18 cellular contexts compared by ENCODE assay signal in genomic region chr10:131427253-131427652, GRCh38.
A peak's percentile ranks its signal among the peaks of the same experiment; 100 is the strongest.
DNase-seq lines count a peak whose midpoint lies in the region; ATAC-seq, FAIRE-seq and TF ChIP-seq lines count a peak whose summit lies in the region.
"Had no signal": no experiment of that assay in that cellular context is flagged by ENCODE, and none has a peak within 500 bp of the region (broad histone marks: within the 10 kb centered on the region; RNA-seq: fewer than 3 reads in every experiment).

No MANE protein-coding gene starts in this region.

- TF ChIP-seq CTCF in adrenal gland (IDR thresholded peaks at IDR 0.05) (no peak), kidney (IDR thresholded peaks at IDR 0.05; ENCODE audit: borderline replicate concordance, extremely low read depth, insufficient read depth) (no peak), nephron progenitor cell (IDR thresholded peaks at IDR 0.05) (no peak), body of pancreas (IDR thresholded peaks at IDR 0.05) (no peak), spleen (IDR thresholded peaks at IDR 0.05 in 8 of 11, conservative IDR thresholded peaks at IDR 0.05 in 3 of 11) (no peak)

- no peak overlapping the region for H3K4me3 Mint-ChIP-seq in nephron progenitor cell
- H3K4me3 Mint-ChIP-seq: CD4-positive, alpha-beta T cell had no signal

- H3K9me3 Mint-ChIP-seq in nephron progenitor cell: no peaks in the 10 kb centered on the region
- H3K9me3 Mint-ChIP-seq: CD4-positive, alpha-beta T cell had no signal

- no peak overlapping the region for H3K9ac ChIP-seq in kidney (ENCODE audit: low read length in 2 of 2)

- no peak for ATAC-seq in body of pancreas
- no peak for ATAC-seq in GM18519 (IDR thresholded peaks at IDR 0.05; ENCODE audit: low FRiP score, unreplicated experiment)
- no peak for ATAC-seq in HG03159 (IDR thresholded peaks at IDR 0.05; ENCODE audit: unreplicated experiment)

- H3K27ac Mint-ChIP-seq in nephron progenitor cell: peak overlapping the region; percentile 73
- H3K27ac Mint-ChIP-seq: CD4-positive, alpha-beta T cell had no signal

- H3K27me3 Mint-ChIP-seq in nephron progenitor cell (ENCODE audit: low read depth, poor library complexity): peaks cover 10% of the 10 kb centered on the region

- H3K27ac ChIP-seq in adrenal gland (peak overlapping the region in 4 of 5 donors; percentile 35 to 82 (median 54)), kidney (ENCODE audit: low read depth in 2 of 2, low read length in 2 of 2) (no peak overlapping the region), body of pancreas (no peak overlapping the region), spleen (no peak overlapping the region)
- H3K27ac ChIP-seq: C4-2B, HL-60 had no signal

- intact Hi-C loops in adrenal gland (cut with DNase I) (no loop called here), kidney (cut with DNase I) (no loop called here), body of pancreas (cut with DNase I) (no loop called here), spleen (cut with DNase I; ENCODE audit: low total_unique reads) (no loop called here)

- H3K4me1 ChIP-seq in adrenal gland (replicated peaks in 1 of 2) (peaks cover 16 to 24% of the 10 kb centered on the region in 2 donors), kidney (ENCODE audit: control insufficient read depth in 1 of 2, insufficient read depth in 1 of 2, low read depth in 1 of 2, low read length in 2 of 2) (peaks cover 0 to 5% of the 10 kb centered on the region in 2 donors), body of pancreas (peaks cover 12% of the 10 kb centered on the region), spleen (peaks cover 0 to 35% (median 8%) of the 10 kb centered on the region in 6 donors)
- H3K4me1 ChIP-seq: Caco-2, HAP-1 had no signal

- H3K4me3 ChIP-seq in adrenal gland (no peak overlapping the region), kidney (ENCODE audit: low read length in 2 of 2) (no peak overlapping the region), body of pancreas (no peak overlapping the region), spleen (no peak overlapping the region)
- H3K4me3 ChIP-seq: HAP-1 had no signal

- WGBS in adrenal gland, 4 donors: 12 to 19% (median 13%) methylated on average over 9 of the region's 9 CpGs
- 49 to 62% methylated on average over 9 of the region's 9 CpGs for WGBS in body of pancreas, 2 donors
- WGBS in spleen, 5 donors: 24 to 38% (median 28%) methylated on average over 9 of the region's 9 CpGs

- no peaks in the 10 kb centered on the region for H3K36me3 Mint-ChIP-seq in nephron progenitor cell (ENCODE audit: low read depth)

- DNase-seq in LoVo (ENCODE audit: low spot score) (peak; percentile 22), adrenal gland (peak in 2 of 7 donors; percentile 30 to 47), kidney (peak; percentile 45), nephron progenitor cell (no peak), body of pancreas (no peak), spleen (no peak)
- DNase-seq: AML-193; Caco-2; CD4-positive, alpha-beta T cell had no signal

- no peaks in the 10 kb centered on the region for H3K27me3 ChIP-seq in adrenal gland
- H3K27me3 ChIP-seq in body of pancreas: peaks cover 0 to 17% of the 10 kb centered on the region in 2 donors
- peaks cover 0 to 22% (median 0%) of the 10 kb centered on the region in 7 donors for H3K27me3 ChIP-seq in spleen (replicated peaks in 1 of 7)

- FAIRE-seq in kidney (lab: Jason Lieb, UNC): no peak
- FAIRE-seq: A204.1, D721Med, G401.6, GM12891 had no signal

- peaks cover 56% of the 10 kb centered on the region for H3K4me1 Mint-ChIP-seq in nephron progenitor cell

- H3K9me3 ChIP-seq in adrenal gland (replicated peaks in 1 of 3): no peaks in the 10 kb centered on the region
- no peaks in the 10 kb centered on the region for H3K9me3 ChIP-seq in kidney (ENCODE audit: control insufficient read depth in 1 of 2, low read length in 2 of 2)
- H3K9me3 ChIP-seq in body of pancreas: no peaks in the 10 kb centered on the region
- H3K9me3 ChIP-seq in spleen: no peaks in the 10 kb centered on the region
- H3K9me3 ChIP-seq: Caco-2, HAP-1 had no signal

- no peaks in the 10 kb centered on the region for H3K36me3 ChIP-seq in adrenal gland (replicated peaks in 1 of 2)
- no peaks in the 10 kb centered on the region for H3K36me3 ChIP-seq in kidney (ENCODE audit: control insufficient read depth in 1 of 2, insufficient read depth in 2 of 2, low read length in 2 of 2)
- no peaks in the 10 kb centered on the region for H3K36me3 ChIP-seq in body of pancreas (replicated peaks in 1 of 2; ENCODE audit: insufficient read depth in 1 of 2, low read depth in 2 of 2)
- no peaks in the 10 kb centered on the region for H3K36me3 ChIP-seq in spleen
- H3K36me3 ChIP-seq: HAP-1 had no signal

- TF ChIP-seq POLR2A in adrenal gland (IDR thresholded peaks at IDR 0.05) (no peak), body of pancreas (IDR thresholded peaks at IDR 0.05) (no peak), spleen (IDR thresholded peaks at IDR 0.05) (no peak)

Comparison
In these comparisons a context has a peak if more than half of its experiments do, and no peak if none do; other contexts are left out.
1. DNase-seq: peak in LoVo (single experiment) and kidney (single experiment); none in nephron progenitor cell (single experiment), body of pancreas (0 of 4) and spleen (single experiment).
2. H3K27ac ChIP-seq: peak in adrenal gland (4 of 5); none in kidney (0 of 2), body of pancreas (0 of 4) and spleen (0 of 8).